ENCODE assay signal across 29 cellular contexts in the genomic region with DNA sequence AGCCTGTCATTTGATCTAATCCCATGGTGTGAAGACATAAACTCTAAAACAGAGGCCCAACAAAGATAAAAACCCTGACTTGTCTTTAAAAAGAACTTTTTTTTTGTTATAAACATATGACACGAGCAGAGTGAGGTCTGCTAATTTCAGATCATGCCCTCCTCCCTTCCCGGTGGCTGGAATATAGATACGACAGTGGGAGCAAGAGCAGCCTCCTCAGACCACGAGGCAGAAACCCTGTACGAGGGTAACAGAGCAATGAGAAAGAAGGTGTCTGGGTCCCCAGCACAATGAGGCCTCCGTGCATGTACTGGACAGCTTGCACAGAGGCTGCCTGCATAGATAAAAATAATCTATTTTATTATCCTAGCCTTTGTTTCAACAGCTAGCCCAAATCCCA.
"Had no signal": no experiment of that assay in that cellular context is flagged by ENCODE, and none has a peak within 500 bp of the region (broad histone marks: within the 10 kb centered on the region; RNA-seq: fewer than 3 reads in every experiment).

No MANE protein-coding gene starts in this region.

- H3K4me3 Mint-ChIP-seq: activated CD4-positive, alpha-beta memory T cell treated with anti-CD3 and anti-CD28 coated beads, Interleukin-2, amount 10 ng/mL, durations not matched to agents 7 days and 5 days; activated CD4-positive, alpha-beta T cell treated with anti-CD3 and anti-CD28 coated beads for 36 hours; activated naive CD8-positive, alpha-beta T cell treated with anti-CD3 and anti-CD28 coated beads, Interleukin-2, amount 50 U/mL, for 24 hours had no signal

- H3K4me2 ChIP-seq: SK-N-SH had no signal

- H3K4me1 ChIP-seq: SJCRH30 had no signal

- H3K27ac ChIP-seq: SJCRH30 had no signal

- H3K9me3 ChIP-seq: MG63, SJCRH30, SK-N-SH had no signal

- H3K9me3 Mint-ChIP-seq: activated CD4-positive, alpha-beta memory T cell treated with anti-CD3 and anti-CD28 coated beads, Interleukin-2, amount 10 ng/mL, durations not matched to agents 7 days and 5 days; activated naive CD4-positive, alpha-beta T cell treated with anti-CD3 and anti-CD28 coated beads, Interleukin-2, amount 50 U/mL, for 72 hours; activated naive CD8-positive, alpha-beta T cell treated with anti-CD3 and anti-CD28 coated beads, Interleukin-2, amount 50 U/mL, for 24 hours; brain had no signal

- H3K27me3 ChIP-seq: MG63, SJCRH30 had no signal

- H3K4me3 ChIP-seq: MG63, SJCRH30 had no signal

- H3K27me3 Mint-ChIP-seq: activated CD4-positive, alpha-beta memory T cell treated with anti-CD3 and anti-CD28 coated beads, Interleukin-2, amount 10 ng/mL, durations not matched to agents 7 days and 5 days; activated CD4-positive, alpha-beta T cell treated with anti-CD3 and anti-CD28 coated beads for 36 hours; activated naive CD8-positive, alpha-beta T cell treated with anti-CD3 and anti-CD28 coated beads, Interleukin-2, amount 50 U/mL, for 24 hours had no signal

- DNase-seq: activated CD4-positive, alpha-beta memory T cell treated with anti-CD3 and anti-CD28 coated beads, Interleukin-2, amount 10 ng/mL, durations not matched to agents 7 days and 5 days; activated CD4-positive, alpha-beta T cell treated with anti-CD3 and anti-CD28 coated beads for 36 hours; activated CD4-positive, alpha-beta T cell treated with anti-CD3 and anti-CD28 coated beads, Interleukin-2, amount 50 U/mL, for 1 hour; activated effector memory CD4-positive, alpha-beta T cell treated with anti-CD3 and anti-CD28 coated beads, Interleukin-2, amount 50 U/mL, for 16 hours; activated naive CD4-positive, alpha-beta T cell treated with Interleukin-2 at 50 U/mL for 16 hours; activated naive CD8-positive, alpha-beta T cell treated with anti-CD3 and anti-CD28 coated beads, Interleukin-2, amount 50 U/mL, for 24 hours; activated T-cell treated with anti-CD3 and anti-CD28 coated beads for 4 hours; amygdala; MG63; MV-4-11; NCI-H1092 treated with DMSO at 0.1 percent for 48 hours; NCI-H1417 treated with DMSO at 0.1 percent for 48 hours; NCI-H1694; NCI-H2029; NCI-H2107; NCI-H2171 treated with DMSO at 0.1 percent for 48 hours; NCI-H226; NCI-H510A; NCI-H526 treated with DMSO at 0.1 percent for 48 hours; NK-92 treated with Interleukin-12 subunit alpha and Interleukin-12 subunit beta, amount 100 ng/mL, for 24 hours; OCI-M1; Right ventricle myocardium superior; RPMI8226; SJCRH30; SK-N-SH had no signal

- H3K36me3 Mint-ChIP-seq: activated naive CD4-positive, alpha-beta T cell treated with anti-CD3 and anti-CD28 coated beads, Interleukin-2, amount 50 U/mL, for 72 hours had no signal

- H3K9ac ChIP-seq: SK-N-SH had no signal

- H3K27ac Mint-ChIP-seq: activated CD4-positive, alpha-beta memory T cell treated with anti-CD3 and anti-CD28 coated beads, Interleukin-2, amount 10 ng/mL, durations not matched to agents 7 days and 5 days; activated CD4-positive, alpha-beta T cell treated with anti-CD3 and anti-CD28 coated beads for 36 hours; activated naive CD8-positive, alpha-beta T cell treated with anti-CD3 and anti-CD28 coated beads, Interleukin-2, amount 50 U/mL, for 24 hours; brain had no signal

- FAIRE-seq: astrocyte had no signal

- ATAC-seq: activated CD4-positive, alpha-beta T cell treated with anti-CD3 and anti-CD28 coated beads for 36 hours; activated naive CD4-positive, alpha-beta T cell treated with anti-CD3 and anti-CD28 coated beads, Interleukin-2, amount 50 U/mL, for 72 hours; activated naive CD8-positive, alpha-beta T cell treated with anti-CD3 and anti-CD28 coated beads, Interleukin-2, amount 50 U/mL, for 24 hours; Panc1 had no signal
